ENCODE assay signal across 8 cellular contexts in the genomic region with DNA sequence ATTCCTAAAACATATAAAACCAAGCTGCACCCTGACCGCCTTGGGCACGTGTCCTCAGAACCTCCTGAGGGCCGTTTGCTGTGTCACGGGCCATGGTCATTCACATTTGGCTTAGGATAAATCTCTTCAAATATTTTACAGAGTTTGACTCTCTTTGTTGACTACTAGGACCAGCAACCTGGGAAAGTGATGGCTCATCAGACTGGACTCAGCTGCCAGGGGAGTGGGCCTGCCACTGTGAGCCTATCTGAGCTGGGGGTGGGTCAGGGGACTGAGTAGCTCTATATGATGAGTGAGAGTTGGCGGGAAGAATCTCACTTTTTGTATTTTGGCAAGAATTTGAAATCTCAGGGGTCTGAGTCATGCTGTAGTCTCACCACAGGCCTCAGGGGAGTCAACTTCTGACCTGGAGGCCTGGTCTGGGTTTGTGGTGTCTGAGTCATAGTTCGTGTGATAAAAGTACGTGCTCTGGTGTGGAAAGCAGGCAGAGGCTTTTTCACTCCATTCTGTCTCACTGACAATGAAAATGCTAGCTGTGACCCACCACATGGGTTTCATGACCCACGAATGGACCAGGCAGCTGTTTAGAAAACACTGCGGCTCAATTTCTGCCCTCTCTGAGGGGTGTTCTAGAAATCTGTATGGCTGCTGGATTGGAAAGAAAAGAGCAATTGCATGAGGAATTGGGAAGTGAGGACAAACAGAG. TPM values are rescaled to one million over a fixed set of nuclear protein-coding genes. Genes with fewer than 3 reads are reported as not detected.
DNase-seq lines count a peak whose midpoint lies in the region; ATAC-seq lines count a peak whose summit lies in the region.

No MANE protein-coding gene starts in this region.

- no peaks in the 10 kb centered on the region for H3K27me3 ChIP-seq in SJCRH30

- H3K4me3 Mint-ChIP-seq in activated naive CD8-positive, alpha-beta T cell = peak overlapping the region; percentile 73

- H3K36me3 Mint-ChIP-seq in activated naive CD8-positive, alpha-beta T cell = no peaks in the 10 kb centered on the region

- H3K4me1 ChIP-seq in SJCRH30 = peaks cover 39% of the 10 kb centered on the region

- no peaks in the 10 kb centered on the region for H3K9me3 ChIP-seq in SJCRH30 (replicated peaks)

- H3K27me3 Mint-ChIP-seq in activated naive CD8-positive, alpha-beta T cell = no peaks in the 10 kb centered on the region

- intact Hi-C loops in head of caudate nucleus (cut with DNase I) = no loop called here

- peak; percentile 100 for DNase-seq in A172 (ENCODE audit: low spot score)
- DNase-seq in SJCRH30 = peak; percentile 93 to 96
- DNase-seq in iPS-NIHi7 (ENCODE audit: extremely low spot score) = peak; percentile 43
- peak; percentile 53 to 68 (median 65) for DNase-seq in stimulated activated CD4-positive, alpha-beta T cell treated with anti-CD3 and anti-CD28 coated beads, TNF-alpha, amount 100 ng/mL, for 24 hours (ENCODE audit: low read depth in 3 of 3)
- DNase-seq in head of caudate nucleus = no peak

- H3K4me1 Mint-ChIP-seq in activated naive CD8-positive, alpha-beta T cell (ENCODE audit: low read depth) = peaks cover 63% of the 10 kb centered on the region

- peak overlapping the region; percentile 89 for H3K27ac ChIP-seq in SJCRH30

- no peaks in the 10 kb centered on the region for H3K36me3 ChIP-seq in SJCRH30

- no peaks in the 10 kb centered on the region for H3K9me3 Mint-ChIP-seq in activated naive CD8-positive, alpha-beta T cell (ENCODE audit: low read depth)

- H3K27ac Mint-ChIP-seq in activated naive CD8-positive, alpha-beta T cell = peak overlapping the region; percentile 93

- peak; percentile 61 for ATAC-seq in GM19035 (IDR thresholded peaks at IDR 0.05; ENCODE audit: unreplicated experiment)
- peak; percentile 61 for ATAC-seq in HG03159 (IDR thresholded peaks at IDR 0.05; ENCODE audit: unreplicated experiment)

- no peak overlapping the region for H3K4me3 ChIP-seq in SJCRH30

RNA-seq across cellular contexts. Expression of a gene that starts 4.2 kb away (rescaled TPM):
- 13.3 and 21.5 TPM in 2 replicates for total RNA-seq in A172 (2014; rRNA removed; shearing (Covaris generic))
- total RNA-seq in SJCRH30 (2014; rRNA removed; shearing (Covaris generic)) = 2.4 and 3.7 TPM in 2 replicates

RNA-seq across cellular contexts. Expression of a gene that starts 49.5 kb away (rescaled TPM):
- total RNA-seq in A172 (2014; rRNA removed; shearing (Covaris generic)) = 0.62 and 1.6 TPM in 2 replicates
- total RNA-seq in SJCRH30 (2014; rRNA removed; shearing (Covaris generic)) = 0.06 TPM in 1 of 2 replicates, not detected in the other

RNA-seq across cellular contexts. Expression of a gene that starts 56.0 kb away (rescaled TPM):
- 4.5 and 7.9 TPM in 2 replicates for total RNA-seq in A172 (2014; rRNA removed; shearing (Covaris generic))
- total RNA-seq in SJCRH30 (2014; rRNA removed; shearing (Covaris generic)) = not detected in 2 replicates

Comparison
In these comparisons a context has a peak if more than half of its experiments do, and no peak if none do; other contexts are left out.
1. DNase-seq: peak in A172 (single experiment), SJCRH30 (2 of 2), iPS-NIHi7 (single experiment) and stimulated activated CD4-positive, alpha-beta T cell treated with anti-CD3 and anti-CD28 coated beads, TNF-alpha, amount 100 ng/mL, for 24 hours (3 of 3); none in head of caudate nucleus (0 of 42).